ENCODE assay signal across 9 cellular contexts in genomic region chr4:171573181-171573580, GRCh38.
"Had no signal": no experiment of that assay in that cellular context is flagged by ENCODE, and none has a peak within 500 bp of the region (broad histone marks: within the 10 kb centered on the region; RNA-seq: fewer than 3 reads in every experiment).

No MANE protein-coding gene starts in this region.

- H3K9me3 Mint-ChIP-seq: GM23338 had no signal

- DNase-seq: GM23248, GOT3, H7, H9, HCEC 1CT, HFFc6 had no signal

- H3K27ac ChIP-seq: GM23248 had no signal

- ATAC-seq: GM23338, HCT116 had no signal

- H3K4me1 ChIP-seq: HAP-1 had no signal

- H3K4me3 ChIP-seq: GM23248, GM23338, HAP-1 had no signal

- H3K36me3 ChIP-seq: HAP-1 had no signal

- H3K9me3 ChIP-seq: HAP-1 had no signal

- H3K4me3 Mint-ChIP-seq: GM23338, H9, HFFc6 had no signal

- H3K27ac Mint-ChIP-seq: GM23338, H9, HFFc6 had no signal
